14 cellular contexts compared by ENCODE assay signal in genomic region chr11:45554230-45554967, GRCh38.
"Had no signal": no experiment of that assay in that cellular context is flagged by ENCODE, and none has a peak within 500 bp of the region (broad histone marks: within the 10 kb centered on the region; RNA-seq: fewer than 3 reads in every experiment).

No MANE protein-coding gene starts in this region.

- H3K27ac ChIP-seq: esophagus squamous epithelium, tibial artery had no signal

- H3K9me3 ChIP-seq: esophagus squamous epithelium, tibial artery had no signal

- DNase-seq: activated CD4-positive, alpha-beta memory T cell treated with anti-CD3 and anti-CD28 coated beads for 36 hours; activated CD4-positive, alpha-beta T cell treated with anti-CD3 and anti-CD28 coated beads for 36 hours; activated naive CD4-positive, alpha-beta T cell treated with anti-CD3 and anti-CD28 coated beads, Interleukin-2, amount 50 U/mL, for 16 hours; activated T-cell treated with anti-CD3 and anti-CD28 coated beads, Interleukin-2, amount 50 U/mL, for 24 hours; central memory CD4-positive, alpha-beta T cell; cortex of kidney; effector CD8-positive, alpha-beta T cell; esophagus squamous epithelium; immature natural killer cell; stimulated activated CD4-positive, alpha-beta T cell treated with anti-CD3 and anti-CD28 coated beads, Interleukin-2, amount 100 ng/mL, for 48 hours; T-helper 1 cell; T1000 had no signal

- H3K4me3 ChIP-seq: esophagus squamous epithelium, lung, tibial artery had no signal

- H3K36me3 ChIP-seq: esophagus squamous epithelium, tibial artery had no signal

- H3K27me3 ChIP-seq: esophagus squamous epithelium had no signal

- H3K4me1 ChIP-seq: esophagus squamous epithelium, tibial artery had no signal
